Comparison of ENCODE assay signal across 1 cellular context in the genomic region with DNA sequence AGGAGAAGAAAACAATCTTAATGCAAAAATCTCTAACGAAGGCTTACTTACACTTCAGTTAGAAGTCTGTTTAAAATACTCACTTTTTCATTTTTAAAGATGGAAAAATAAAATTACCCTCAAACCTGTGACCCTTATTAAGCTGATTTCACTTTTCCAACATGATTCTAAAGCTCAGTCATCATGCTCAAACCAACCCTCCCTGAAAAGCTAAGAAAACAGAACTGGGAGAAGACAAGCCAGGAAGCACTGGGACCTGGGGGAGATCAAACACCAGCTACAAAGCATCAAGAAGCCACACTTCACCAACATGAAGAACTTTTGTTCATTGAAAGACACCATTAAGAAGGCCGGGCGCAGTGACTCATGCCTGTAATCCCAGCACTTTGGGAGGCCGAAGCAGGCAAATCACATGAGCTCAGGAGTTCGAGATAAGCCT.
TF ChIP-seq lines count a peak whose summit lies in the region.

No MANE protein-coding gene starts in this region.

TF ChIP-seq in HEK293, 187 proteins besides CTCF, POLR2A, EP300 and RAD21 (continued from another document):
- TF ChIP-seq, protein P1, sequence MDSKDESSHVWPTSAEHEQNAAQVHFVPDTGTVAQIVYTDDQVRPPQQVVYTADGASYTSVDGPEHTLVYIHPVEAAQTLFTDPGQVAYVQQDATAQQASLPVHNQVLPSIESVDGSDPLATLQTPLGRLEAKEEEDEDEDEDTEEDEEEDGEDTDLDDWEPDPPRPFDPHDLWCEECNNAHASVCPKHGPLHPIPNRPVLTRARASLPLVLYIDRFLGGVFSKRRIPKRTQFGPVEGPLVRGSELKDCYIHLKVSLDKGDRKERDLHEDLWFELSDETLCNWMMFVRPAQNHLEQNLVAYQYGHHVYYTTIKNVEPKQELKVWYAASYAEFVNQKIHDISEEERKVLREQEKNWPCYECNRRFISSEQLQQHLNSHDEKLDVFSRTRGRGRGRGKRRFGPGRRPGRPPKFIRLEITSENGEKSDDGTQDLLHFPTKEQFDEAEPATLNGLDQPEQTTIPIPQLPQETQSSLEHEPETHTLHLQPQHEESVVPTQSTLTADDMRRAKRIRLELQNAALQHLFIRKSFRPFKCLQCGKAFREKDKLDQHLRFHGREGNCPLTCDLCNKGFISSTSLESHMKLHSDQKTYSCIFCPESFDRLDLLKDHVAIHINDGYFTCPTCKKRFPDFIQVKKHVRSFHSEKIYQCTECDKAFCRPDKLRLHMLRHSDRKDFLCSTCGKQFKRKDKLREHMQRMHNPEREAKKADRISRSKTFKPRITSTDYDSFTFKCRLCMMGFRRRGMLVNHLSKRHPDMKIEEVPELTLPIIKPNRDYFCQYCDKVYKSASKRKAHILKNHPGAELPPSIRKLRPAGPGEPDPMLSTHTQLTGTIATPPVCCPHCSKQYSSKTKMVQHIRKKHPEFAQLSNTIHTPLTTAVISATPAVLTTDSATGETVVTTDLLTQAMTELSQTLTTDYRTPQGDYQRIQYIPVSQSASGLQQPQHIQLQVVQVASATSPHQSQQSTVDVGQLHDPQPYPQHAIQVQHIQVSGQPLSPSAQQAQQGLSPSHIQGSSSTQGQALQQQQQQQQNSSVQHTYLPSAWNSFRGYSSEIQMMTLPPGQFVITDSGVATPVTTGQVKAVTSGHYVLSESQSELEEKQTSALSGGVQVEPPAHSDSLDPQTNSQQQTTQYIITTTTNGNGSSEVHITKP (tag by site-specific recombination; IDR thresholded peaks at IDR 0.05): peak; percentile 24; the same call in 1 of the 2 replicates
- TF ChIP-seq GLIS1 (tag by site-specific recombination; IDR thresholded peaks at IDR 0.05) (peak; percentile 72), OSR2 (tag by site-specific recombination; IDR thresholded peaks at IDR 0.05) (peak; percentile 31; the same call in 1 of the 2 replicates), ZNF223 (tag by site-specific recombination; IDR thresholded peaks at IDR 0.05) (no peak), ZNF600 (tag by site-specific recombination; IDR thresholded peaks at IDR 0.05) (no peak)
